9 cellular contexts compared by ENCODE assay signal in the genomic region with DNA sequence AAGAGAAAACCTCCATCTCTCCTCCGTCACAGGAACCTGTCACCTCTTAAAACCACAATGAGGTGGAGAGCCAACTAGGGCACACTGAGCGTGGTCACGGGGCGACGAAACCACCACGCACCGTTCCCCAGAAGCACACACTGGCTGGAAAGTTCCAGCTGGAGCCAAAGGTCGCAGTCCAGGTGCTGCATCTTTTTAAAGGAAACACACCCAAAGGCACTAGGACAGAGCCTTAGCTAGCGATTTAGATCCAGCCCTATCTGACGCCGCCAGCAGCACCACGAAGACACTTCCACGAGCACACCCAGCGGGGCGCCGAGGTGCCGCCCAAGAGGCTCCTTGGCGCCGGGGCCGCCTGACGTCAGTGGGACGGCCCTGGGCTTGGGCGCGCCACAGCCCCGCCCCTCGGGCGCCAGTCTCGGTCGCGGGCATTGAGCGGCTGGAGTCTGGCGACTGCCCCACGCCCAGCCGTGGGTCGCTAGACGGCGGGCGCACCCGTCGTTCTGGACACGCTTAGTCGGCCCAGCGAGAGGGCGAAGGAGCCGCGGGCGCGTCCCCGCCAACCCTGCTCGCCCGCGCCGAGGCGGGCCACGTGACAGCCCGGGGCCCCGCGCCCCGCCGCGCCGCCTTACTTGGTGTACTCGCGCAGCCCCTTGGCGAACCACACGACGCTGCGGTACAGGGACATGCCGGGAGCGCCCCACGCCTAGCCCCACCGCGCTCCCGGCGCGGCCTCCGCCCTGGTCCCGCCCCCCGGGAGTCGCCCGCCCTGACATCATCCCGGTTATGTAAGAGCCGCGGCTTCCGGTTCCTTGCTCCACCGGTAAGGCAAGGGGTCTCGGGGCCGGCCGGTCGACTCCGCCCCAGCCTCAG. TPM values are rescaled to one million over a fixed set of nuclear protein-coding genes. Genes with fewer than 3 reads are reported as not detected.
A peak's percentile ranks its signal among the peaks of the same experiment; 100 is the strongest.
DNase-seq lines count a peak whose midpoint lies in the region; ATAC-seq, FAIRE-seq and TF ChIP-seq lines count a peak whose summit lies in the region.
"Had no signal": no experiment of that assay in that cellular context is flagged by ENCODE, and none has a peak within 500 bp of the region (broad histone marks: within the 10 kb centered on the region; RNA-seq: fewer than 3 reads in every experiment).

Gene DHRS12 (minus strand): TSS at position 742 of the 873 bp plus-strand sequence. CDS start 4,504 bp downstream, outside the sequence.

- FAIRE-seq in kidney (lab: Jason Lieb, UNC), result no peak
- FAIRE-seq: TTC549 had no signal

- H3K4me1 ChIP-seq in kidney (ENCODE audit: control insufficient read depth in 1 of 2, insufficient read depth in 1 of 2, low read depth in 1 of 2, low read length in 2 of 2), result peaks cover 23 to 32% of the 10 kb centered on the region in 2 donors

- peaks cover 0 to 2% of the 10 kb centered on the region in 2 donors for H3K36me3 ChIP-seq in kidney (ENCODE audit: control insufficient read depth in 1 of 2, insufficient read depth in 2 of 2, low read length in 2 of 2)

- H3K4me3 ChIP-seq in kidney (ENCODE audit: low read length in 2 of 2), result peak within 1 kb of the TSS; percentile 80 to 84

- peak within 1 kb of the TSS; percentile 98 to 100 for H3K27ac ChIP-seq in kidney (ENCODE audit: low read depth in 2 of 2, low read length in 2 of 2)

- H3K9me3 ChIP-seq in kidney (ENCODE audit: control insufficient read depth in 1 of 2, low read length in 2 of 2), result no peaks in the 10 kb centered on the region

- DNase-seq in AG08396 (ENCODE audit: low spot score) (peak; percentile 95), NCI-H226 (peak; percentile 78), cerebellar cortex (ENCODE audit: low spot score) (peak; percentile 86), kidney (peak; percentile 97)
- peak; percentile 89 for DNase-seq in stimulated activated CD4-positive, alpha-beta T cell treated with anti-CD3 and anti-CD28 coated beads, Interleukin-15, amount 100 ng/mL, for 24 hours

- intact Hi-C loops in kidney (cut with DNase I), result no loop called here

- H3K9ac ChIP-seq in kidney (ENCODE audit: low read length in 2 of 2), result peak within 1 kb of the TSS; percentile 85 to 89

- peak; percentile 10 for TF ChIP-seq CTCF in kidney (IDR thresholded peaks at IDR 0.05; ENCODE audit: borderline replicate concordance, extremely low read depth, insufficient read depth)

- peak; percentile 67 for ATAC-seq in GM18858 (IDR thresholded peaks at IDR 0.05; ENCODE audit: unreplicated experiment)
- ATAC-seq in HG03064 (IDR thresholded peaks at IDR 0.05; ENCODE audit: low read depth, unreplicated experiment), result peak; percentile 92
- ATAC-seq in activated CD4-positive, CD25-positive, alpha-beta regulatory T cell treated with anti-CD3 and anti-CD28 coated beads, Interleukin-2, amount 50 U/mL, for 24 hours, result peak; percentile 75 to 77

RNA-seq across cellular contexts. Expression of gene DHRS12, which starts in this region (rescaled TPM):
- total RNA-seq in kidney, result 20.4 TPM
- polyA plus RNA-seq in kidney (ENCODE audit: insufficient read depth, low read depth, low replicate concordance), result 36.1 TPM

Comparison
In these comparisons a context has a peak if more than half of its experiments do, and no peak if none do; other contexts are left out.
1. Peak in every context shown above with its lines: DNase-seq, ATAC-seq, H3K4me3 ChIP-seq and H3K27ac ChIP-seq.